13 cellular contexts compared by ENCODE assay signal in genomic region chr1:160638540-160638857, GRCh38. TPM values are rescaled to one million over a fixed set of nuclear protein-coding genes. Genes with fewer than 3 reads are reported as not detected.
DNase-seq lines count a peak whose midpoint lies in the region; ATAC-seq and TF ChIP-seq lines count a peak whose summit lies in the region.
"Had no signal": no experiment of that assay in that cellular context is flagged by ENCODE, and none has a peak within 500 bp of the region (broad histone marks: within the 10 kb centered on the region; RNA-seq: fewer than 3 reads in every experiment).

No MANE protein-coding gene starts in this region.

- no peak for TF ChIP-seq CTCF in Peyer's patch (IDR thresholded peaks at IDR 0.05)
- no peak for TF ChIP-seq CTCF in endodermal cell (conservative IDR thresholded peaks at IDR 0.05)
- no peak for TF ChIP-seq CTCF in stomach (IDR thresholded peaks at IDR 0.05)

- TF ChIP-seq POLR2A in Peyer's patch (IDR thresholded peaks at IDR 0.05) (no peak), stomach (IDR thresholded peaks at IDR 0.05) (no peak)

- peak overlapping the region; percentile 92 for H3K27ac Mint-ChIP-seq in activated T-cell treated with anti-CD3 and anti-CD28 coated beads, Interleukin-2, amount 50 U/mL, for 72 hours
- peak overlapping the region; percentile 69 for H3K27ac Mint-ChIP-seq in endodermal cell

- H3K4me1 ChIP-seq in Peyer's patch: peaks cover 0 to 14% (median 0%) of the 10 kb centered on the region in 4 donors
- H3K4me1 ChIP-seq in endodermal cell (ENCODE audit: control insufficient read depth, insufficient read depth, low read length): peaks cover 15% of the 10 kb centered on the region
- peaks cover 0 to 13% (median 9%) of the 10 kb centered on the region in 4 donors for H3K4me1 ChIP-seq in stomach

- H3K27me3 ChIP-seq in Peyer's patch: no peaks in the 10 kb centered on the region
- no peaks in the 10 kb centered on the region for H3K27me3 ChIP-seq in endodermal cell (ENCODE audit: control insufficient read depth, insufficient read depth, low read length, poor library complexity, severe bottlenecking)
- H3K27me3 ChIP-seq in stomach: no peaks in the 10 kb centered on the region

- no peak for TF ChIP-seq EP300 in stomach (IDR thresholded peaks at IDR 0.05)

- H3K9ac ChIP-seq in endodermal cell (ENCODE audit: extremely low read depth, low read length, poor library complexity, severe bottlenecking): no peak overlapping the region

- peak overlapping the region; percentile 46 to 70 (median 56) for H3K27ac ChIP-seq in Peyer's patch
- H3K27ac ChIP-seq in endodermal cell (ENCODE audit: low read depth, low read length): no peak overlapping the region
- peak overlapping the region in 3 of 5 donors; percentile 7 to 56 (median 7) for H3K27ac ChIP-seq in stomach

- no peak overlapping the region for H3K4me3 ChIP-seq in Peyer's patch
- H3K4me3 ChIP-seq in endodermal cell (ENCODE audit: low read length): no peak overlapping the region
- no peak overlapping the region for H3K4me3 ChIP-seq in stomach

- DNase-seq in activated T-cell treated with anti-CD3 and anti-CD28 coated beads, Interleukin-2, amount 50 U/mL, for 72 hours: no peak
- DNase-seq in activated T-cell treated with anti-CD3 and anti-CD28 coated beads for 4 hours (no peak), Peyer's patch (no peak), endodermal cell (no peak), stomach (no peak), NCI-H1092 treated with DMSO at 0.1 percent for 48 hours (lab: John Stamatoyannopoulos, UW) (no peak)
- DNase-seq in activated effector memory CD4-positive, alpha-beta T cell treated with anti-CD3 and anti-CD28 coated beads, Interleukin-2, amount 50 U/mL, for 16 hours: no peak
- DNase-seq: DMS 273 treated with DMSO at 0.1 percent for 48 hours, nucleus accumbens, SIG-M5 had no signal

- ATAC-seq in activated T-cell treated with anti-CD3 and anti-CD28 coated beads, Interleukin-2, amount 50 U/mL, for 72 hours (replicated peaks in 1 of 2): no peak
- no peak for ATAC-seq in HG03439 (IDR thresholded peaks at IDR 0.05; ENCODE audit: unreplicated experiment)

- H3K4me1 Mint-ChIP-seq in activated T-cell treated with anti-CD3 and anti-CD28 coated beads, Interleukin-2, amount 50 U/mL, for 72 hours (ENCODE audit: low read depth): peaks cover 100% of the 10 kb centered on the region
- H3K4me1 Mint-ChIP-seq in endodermal cell: peaks cover 46% of the 10 kb centered on the region

- H3K27me3 Mint-ChIP-seq in activated T-cell treated with anti-CD3 and anti-CD28 coated beads, Interleukin-2, amount 50 U/mL, for 72 hours (ENCODE audit: low read depth): no peaks in the 10 kb centered on the region
- no peaks in the 10 kb centered on the region for H3K27me3 Mint-ChIP-seq in endodermal cell (ENCODE audit: insufficient read depth)

- H3K9me3 ChIP-seq in Peyer's patch (no peaks in the 10 kb centered on the region), endodermal cell (ENCODE audit: control insufficient read depth, low read length) (no peaks in the 10 kb centered on the region), stomach (no peaks in the 10 kb centered on the region)

- H3K9me3 Mint-ChIP-seq in activated T-cell treated with anti-CD3 and anti-CD28 coated beads, Interleukin-2, amount 50 U/mL, for 72 hours: no peaks in the 10 kb centered on the region
- no peaks in the 10 kb centered on the region for H3K9me3 Mint-ChIP-seq in endodermal cell

- intact Hi-C loops in stomach (cut with DNase I; ENCODE audit: low total_unique reads): no loop called here

- no peaks in the 10 kb centered on the region for H3K36me3 ChIP-seq in Peyer's patch
- no peaks in the 10 kb centered on the region for H3K36me3 ChIP-seq in endodermal cell (ENCODE audit: control insufficient read depth, insufficient read depth, low read length)
- H3K36me3 ChIP-seq in stomach: no peaks in the 10 kb centered on the region

- peaks cover 39 to 60% of the 10 kb centered on the region in 2 donors for H3K36me3 Mint-ChIP-seq in activated T-cell treated with anti-CD3 and anti-CD28 coated beads, Interleukin-2, amount 50 U/mL, for 72 hours (ENCODE audit: insufficient read depth in 2 of 2)
- H3K36me3 Mint-ChIP-seq in endodermal cell (ENCODE audit: low read depth): no peaks in the 10 kb centered on the region

- peak overlapping the region; percentile 73 to 88 for H3K4me3 Mint-ChIP-seq in activated T-cell treated with anti-CD3 and anti-CD28 coated beads, Interleukin-2, amount 50 U/mL, for 72 hours
- H3K4me3 Mint-ChIP-seq in endodermal cell: no peak overlapping the region

- WGBS in endodermal cell (ENCODE audit: insufficient coverage in 1 of 2, insufficient read length in 1 of 2), 2 experiments: 93 to 100% methylated on average over 3 of the region's 3 CpGs
- WGBS in stomach, 5 donors: 72 to 82% (median 77%) methylated on average over 3 of the region's 3 CpGs

RNA-seq across cellular contexts. Expression of gene SLAMF1, which starts 8.3 kb away (rescaled TPM):
- 100 to 1,000 TPM in 1 of 2 donors, 10 to 100 TPM in 1; 81.4 to 134 TPM for total RNA-seq in activated T-cell treated with anti-CD3 and anti-CD28 coated beads, Interleukin-2, amount 50 U/mL, for 72 hours
- total RNA-seq in Peyer's patch: 1 to 10 TPM in 3 of 4 donors, not detected in 1; 2.5 to 9.1 (median 6.0) TPM
- not detected for total RNA-seq in endodermal cell
- not detected for polyA plus RNA-seq in endodermal cell (2013, experiment 1 of 2)
- polyA plus RNA-seq in endodermal cell (2013, experiment 2 of 2): not detected
- 1 to 10 TPM in 2 of 5 donors, not detected in 3; 3.1 to 4.1 TPM for total RNA-seq in stomach
- under 1 TPM; 0.12 to 0.92 (median 0.25) TPM for polyA plus RNA-seq in stomach
- total RNA-seq: dermis blood vessel endothelial cell, skeletal muscle tissue had no signal

RNA-seq across cellular contexts. Expression of gene CD84, which starts 59.2 kb away (rescaled TPM):
- total RNA-seq in activated T-cell treated with anti-CD3 and anti-CD28 coated beads, Interleukin-2, amount 50 U/mL, for 72 hours: 10 to 100 TPM; 10.2 to 16.0 TPM
- total RNA-seq in Peyer's patch: 10 to 100 TPM in 1 of 4 donors, 1 to 10 TPM in 3; 2.7 to 24.8 (median 5.2) TPM
- total RNA-seq in endodermal cell: not detected
- polyA plus RNA-seq in endodermal cell (2013, experiment 1 of 2): not detected
- polyA plus RNA-seq in endodermal cell (2013, experiment 2 of 2): not detected
- total RNA-seq in stomach: 1 to 10 TPM; 1.3 to 7.6 (median 2.8) TPM
- polyA plus RNA-seq in stomach: under 1 TPM; 0.23 to 0.75 (median 0.46) TPM
- total RNA-seq: dermis blood vessel endothelial cell had no signal

Comparison
In these comparisons a context has a peak if more than half of its experiments do, and no peak if none do; other contexts are left out.
1. RNA of gene SLAMF1, which starts 8.3 kb away (total RNA-seq): 81.4 to 134 TPM in activated T-cell treated with anti-CD3 and anti-CD28 coated beads, Interleukin-2, amount 50 U/mL, for 72 hours; 2.5 to 9.1 TPM in Peyer's patch, not detected in endodermal cell and 3.1 to 4.1 TPM in stomach; every median in the first group is over 4 times any median in the second.